ENCODE assay signal across 24 cellular contexts in genomic region chr6:154093231-154094044, GRCh38. TPM values are rescaled to one million over a fixed set of nuclear protein-coding genes. Genes with fewer than 3 reads are reported as not detected.
A peak's percentile ranks its signal among the peaks of the same experiment; 100 is the strongest.
DNase-seq lines count a peak whose midpoint lies in the region; ATAC-seq, FAIRE-seq and TF ChIP-seq lines count a peak whose summit lies in the region.
"Had no signal": no experiment of that assay in that cellular context is flagged by ENCODE, and none has a peak within 500 bp of the region (broad histone marks: within the 10 kb centered on the region; RNA-seq: fewer than 3 reads in every experiment).

No MANE protein-coding gene starts in this region.

- no peak for TF ChIP-seq POLR2A in uterus (IDR thresholded peaks at IDR 0.05)

- peak overlapping the region; percentile 8 for H3K27ac Mint-ChIP-seq in nephron progenitor cell
- H3K27ac Mint-ChIP-seq: B cell; CD14-positive monocyte; CD4-positive, alpha-beta T cell; CD8-positive, alpha-beta memory T cell had no signal

- H3K4me1 Mint-ChIP-seq in nephron progenitor cell: no peaks in the 10 kb centered on the region
- H3K4me1 Mint-ChIP-seq: B cell; CD14-positive monocyte; CD8-positive, alpha-beta memory T cell had no signal

- no peak for ATAC-seq in GM21717 (IDR thresholded peaks at IDR 0.05; ENCODE audit: unreplicated experiment)

- no peak overlapping the region for H3K4me3 ChIP-seq in bronchial epithelial cell (ENCODE audit: low read depth, low read length)
- no peak overlapping the region for H3K4me3 ChIP-seq in uterus
- H3K4me3 ChIP-seq: BLaER1 treated with 17β-estradiol and CSF1 and Interleukin-3, amounts not matched to agents 10 nM and 100 nM; GM23248 had no signal

- no peak overlapping the region for H3K27ac ChIP-seq in uterus
- H3K27ac ChIP-seq: 22Rv1; BLaER1 treated with 17β-estradiol and CSF1 and Interleukin-3, amounts not matched to agents 10 nM and 100 nM; GM23248 had no signal

- no peaks in the 10 kb centered on the region for H3K9me3 Mint-ChIP-seq in nephron progenitor cell
- H3K9me3 Mint-ChIP-seq: CD4-positive, alpha-beta T cell had no signal

- H3K4me1 ChIP-seq in uterus: no peaks in the 10 kb centered on the region
- H3K4me1 ChIP-seq: BLaER1 treated with 17β-estradiol and CSF1 and Interleukin-3, amounts not matched to agents 10 nM and 100 nM had no signal

- TF ChIP-seq CTCF in bronchial epithelial cell (IDR thresholded peaks at IDR 0.05; ENCODE audit: insufficient read depth, low read length, severe bottlenecking) (no peak), nephron progenitor cell (IDR thresholded peaks at IDR 0.05) (no peak), uterus (IDR thresholded peaks at IDR 0.05) (no peak)

- intact Hi-C loops in uterus (cut with DNase I; ENCODE audit: low total_unique reads): no loop called here

- H3K4me3 Mint-ChIP-seq in nephron progenitor cell: no peak overlapping the region
- H3K4me3 Mint-ChIP-seq: B cell; CD14-positive monocyte; CD4-positive, alpha-beta T cell had no signal

- DNase-seq in NCI-H446 treated with DMSO at 0.1 percent for 48 hours (lab: John Stamatoyannopoulos, UW): peak; percentile 9
- DNase-seq in NCI-H446 (lab: John Stamatoyannopoulos, UW): no peak
- no peak for DNase-seq in bronchial epithelial cell (ENCODE audit: low read depth)
- DNase-seq in nephron progenitor cell: no peak
- no peak for DNase-seq in uterus
- DNase-seq: CD4-positive, alpha-beta T cell; CD8-positive, alpha-beta memory T cell; DMS 273 treated with DMSO at 0.1 percent for 48 hours; DMS79; EL; GF-D8; GM23248; H7; HCEC 1CT had no signal

- no peaks in the 10 kb centered on the region for H3K9me3 ChIP-seq in uterus
- H3K9me3 ChIP-seq: BLaER1 treated with 17β-estradiol and CSF1 and Interleukin-3, amounts not matched to agents 10 nM and 100 nM had no signal

- peaks cover 2% of the 10 kb centered on the region for H3K27me3 Mint-ChIP-seq in nephron progenitor cell (ENCODE audit: low read depth, poor library complexity)
- H3K27me3 Mint-ChIP-seq: B cell had no signal

- no peaks in the 10 kb centered on the region for H3K27me3 ChIP-seq in bronchial epithelial cell (ENCODE audit: control insufficient read depth, insufficient read depth, low read length)
- no peaks in the 10 kb centered on the region for H3K27me3 ChIP-seq in uterus
- H3K27me3 ChIP-seq: BLaER1 treated with 17β-estradiol and CSF1 and Interleukin-3, amounts not matched to agents 10 nM and 100 nM had no signal

- FAIRE-seq in bronchial epithelial cell (lab: Jason Lieb, UNC): peak; percentile 75
- FAIRE-seq: A204.1, D721Med, GM12891, GM18507 had no signal

- H3K36me3 Mint-ChIP-seq in nephron progenitor cell (ENCODE audit: low read depth): no peaks in the 10 kb centered on the region
- H3K36me3 Mint-ChIP-seq: CD14-positive monocyte; CD8-positive, alpha-beta memory T cell had no signal

- no peaks in the 10 kb centered on the region for H3K36me3 ChIP-seq in bronchial epithelial cell (ENCODE audit: control insufficient read depth, insufficient read depth, low read length)
- H3K36me3 ChIP-seq in uterus: no peaks in the 10 kb centered on the region
- H3K36me3 ChIP-seq: BLaER1 treated with 17β-estradiol and CSF1 and Interleukin-3, amounts not matched to agents 10 nM and 100 nM had no signal

RNA-seq across cellular contexts. Expression of gene OPRM1, which starts 54.4 kb away (rescaled TPM):
- total RNA-seq in bronchial epithelial cell (not detected in 2 replicates), uterus (under 1 TPM in 1 of 4 donors, not detected in 3; 0.14 TPM)
- total RNA-seq: B cell; CD4-positive, alpha-beta T cell; CD8-positive, alpha-beta memory T cell; GM23248; H1; H7 had no signal
